2 cellular contexts compared by ENCODE assay signal in the genomic region with DNA sequence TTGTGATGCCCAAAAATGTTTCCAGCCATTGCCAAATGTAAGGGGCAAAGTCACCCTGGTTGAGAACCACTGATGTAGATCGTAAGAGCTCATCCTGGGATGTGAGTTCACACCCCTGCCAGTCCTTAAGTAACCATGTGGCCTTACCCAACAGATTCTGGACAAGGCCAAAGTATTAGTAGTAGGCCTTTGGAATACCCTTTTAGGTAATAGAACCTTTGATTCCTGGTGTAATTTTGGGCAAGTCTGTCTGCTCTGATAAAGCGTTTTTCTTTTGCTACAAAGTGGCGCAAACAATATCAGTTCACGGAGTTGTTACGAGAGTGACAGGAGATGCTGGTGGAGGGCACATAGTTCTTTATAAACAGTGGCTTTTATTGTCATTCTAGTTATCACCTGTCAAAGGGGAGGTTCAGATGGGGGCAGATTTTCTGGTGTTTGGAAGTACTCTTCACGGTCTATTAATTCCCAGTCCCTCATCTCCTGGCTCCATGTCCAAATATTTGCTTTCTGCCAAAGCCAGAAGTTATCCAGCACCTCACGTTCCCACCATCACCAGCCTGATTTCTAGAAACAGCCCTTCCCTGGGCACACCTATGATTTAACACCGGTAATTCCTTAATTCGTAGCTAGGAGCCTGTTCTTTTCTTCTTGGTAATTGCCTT.
TF ChIP-seq lines count a peak whose summit lies in the region.

No MANE protein-coding gene starts in this region.

TF ChIP-seq in liver, 16 proteins besides CTCF, POLR2A, EP300 and RAD21 (continued from another document):
- no peak for TF ChIP-seq FOXA1 (IDR thresholded peaks at IDR 0.05)
- TF ChIP-seq, protein P1, sequence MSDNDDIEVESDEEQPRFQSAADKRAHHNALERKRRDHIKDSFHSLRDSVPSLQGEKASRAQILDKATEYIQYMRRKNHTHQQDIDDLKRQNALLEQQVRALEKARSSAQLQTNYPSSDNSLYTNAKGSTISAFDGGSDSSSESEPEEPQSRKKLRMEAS (IDR thresholded peaks at IDR 0.05) = peak; percentile 38
- TF ChIP-seq JUND (IDR thresholded peaks at IDR 0.05) = peak in 1 of 2 donors; percentile 54
- peak; percentile 37 for TF ChIP-seq SP1 (IDR thresholded peaks at IDR 0.05)
- TF ChIP-seq TAF1 (conservative IDR thresholded peaks at IDR 0.05) = no peak
- TF ChIP-seq RXRA (IDR thresholded peaks at IDR 0.05) = peak; percentile 22 to 70
- TF ChIP-seq HNF4A (conservative IDR thresholded peaks at IDR 0.05) = peak; percentile 72 to 79
TF ChIP-seq in liver: peak in this region for 6.

TF ChIP-seq in HepG2, 621 proteins besides CTCF, POLR2A, EP300 and RAD21 (continued from another document):
- TF ChIP-seq, protein P2, sequence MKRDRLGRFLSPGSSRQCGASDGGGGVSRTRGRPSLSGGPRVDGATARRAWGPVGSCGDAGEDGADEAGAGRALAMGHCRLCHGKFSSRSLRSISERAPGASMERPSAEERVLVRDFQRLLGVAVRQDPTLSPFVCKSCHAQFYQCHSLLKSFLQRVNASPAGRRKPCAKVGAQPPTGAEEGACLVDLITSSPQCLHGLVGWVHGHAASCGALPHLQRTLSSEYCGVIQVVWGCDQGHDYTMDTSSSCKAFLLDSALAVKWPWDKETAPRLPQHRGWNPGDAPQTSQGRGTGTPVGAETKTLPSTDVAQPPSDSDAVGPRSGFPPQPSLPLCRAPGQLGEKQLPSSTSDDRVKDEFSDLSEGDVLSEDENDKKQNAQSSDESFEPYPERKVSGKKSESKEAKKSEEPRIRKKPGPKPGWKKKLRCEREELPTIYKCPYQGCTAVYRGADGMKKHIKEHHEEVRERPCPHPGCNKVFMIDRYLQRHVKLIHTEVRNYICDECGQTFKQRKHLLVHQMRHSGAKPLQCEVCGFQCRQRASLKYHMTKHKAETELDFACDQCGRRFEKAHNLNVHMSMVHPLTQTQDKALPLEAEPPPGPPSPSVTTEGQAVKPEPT (CRISPR knock-in tag; IDR thresholded peaks at IDR 0.05; ENCODE audit: low read depth) = no peak
